1 cellular context compared by ENCODE assay signal in genomic region chr4:109179089-109179488, GRCh38.
TF ChIP-seq lines count a peak whose summit lies in the region.

No MANE protein-coding gene starts in this region.

TF ChIP-seq in K562, 482 proteins besides CTCF, POLR2A, EP300 and RAD21 (continued from another document):
- TF ChIP-seq ZBTB40 (IDR thresholded peaks at IDR 0.05) (no peak), ZBTB40 (CRISPR knock-in tag; IDR thresholded peaks at IDR 0.05) (no peak)
